16 cellular contexts compared by ENCODE assay signal in the genomic region with DNA sequence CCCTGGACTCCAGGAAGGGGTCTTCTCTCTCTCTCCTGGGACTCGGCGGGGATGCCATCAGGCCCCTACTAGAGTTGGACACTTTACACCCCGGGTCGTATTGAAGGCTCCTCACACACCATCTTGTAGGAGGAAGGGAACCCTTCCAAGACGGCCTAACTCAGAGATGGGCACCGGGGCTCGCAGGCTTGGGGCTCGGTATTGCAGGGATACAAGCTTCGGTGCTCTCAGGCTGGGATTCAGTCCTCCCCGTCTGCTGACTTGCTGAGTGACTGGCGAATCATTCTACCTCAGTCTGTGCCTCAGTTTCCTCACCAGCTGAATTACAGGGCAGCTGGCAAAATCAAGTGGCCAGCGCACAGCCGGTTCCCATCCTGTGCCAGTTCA. TPM values are rescaled to one million over a fixed set of nuclear protein-coding genes. Genes with fewer than 3 reads are reported as not detected.
DNase-seq lines count a peak whose midpoint lies in the region; ATAC-seq, FAIRE-seq and TF ChIP-seq lines count a peak whose summit lies in the region.
"Had no signal": no experiment of that assay in that cellular context is flagged by ENCODE, and none has a peak within 500 bp of the region (broad histone marks: within the 10 kb centered on the region; RNA-seq: fewer than 3 reads in every experiment).

No MANE protein-coding gene starts in this region.

- WGBS in K562 (ENCODE audit: insufficient coverage, low coverage, missing lambda C conversion rate), result 77% methylated on average over 11 of the region's 13 CpGs
- WGBS in mesenchymal stem cell, result 93% methylated on average over 11 of the region's 13 CpGs
- 66 to 73% methylated on average over 6 to 13 of the region's 13 CpGs for WGBS in testis, 2 donors

- POLR2A ChIA-PET in activated CD8-positive, alpha-beta T cell treated with anti-CD3 and anti-CD28 coated beads, Interleukin-2, amount 10 ng/mL, durations not matched to agents 7 days and 5 days (lab: Charles Lee), result no interaction called here
- POLR2A ChIA-PET in activated CD8-positive, alpha-beta T cell treated with anti-CD3 and anti-CD28 coated beads for 36 hours (lab: Charles Lee), result interaction anchor here (0.5 to 1.3 kb wide), 2 partner anchors 9 to 73 kb away, joined by 3 read pairs; no protein-coding TSS in a partner anchor
- POLR2A ChIA-PET in K562 (lab: Yijun Ruan, JAX), result interaction anchor here (0.6 to 1.3 kb wide), 6 partner anchors 10 to 312 kb away, joined by 3 to 4 read pairs (median 3); no protein-coding TSS in a partner anchor

- no peak overlapping the region for H4K91ac ChIP-seq in mesenchymal stem cell (ENCODE audit: low read length)

- no TSS peak for BruUV-seq in K562 (replicated peaks; lab: Mats Ljungman, UMichigan)

- DNase-seq in activated CD8-positive, alpha-beta T cell treated with anti-CD3 and anti-CD28 coated beads, Interleukin-2, amount 10 ng/mL, durations not matched to agents 7 days and 5 days, result no peak
- DNase-seq in activated CD8-positive, alpha-beta T cell treated with anti-CD3 and anti-CD28 coated beads for 36 hours, result no peak
- DNase-seq in K562 (ENCODE audit: extremely low read depth in 1 of 4, low spot score in 3 of 4) (no peak), mesenchymal stem cell (no peak), testis (no peak), activated gamma-delta T cell treated with Interleukin-2 at 50 U/mL for 16 hours (no peak), germinal center (ENCODE audit: low spot score) (no peak)
- no peak for DNase-seq in effector CD4-positive, alpha-beta T cell
- DNase-seq: ACHN; activated T-cell treated with anti-CD3 and anti-CD28 coated beads, Interleukin-2, amount 50 U/mL, for 24 hours; DMS79; NCI-H2227 treated with DMSO at 0.1 percent for 48 hours had no signal

- H3K36me3 ChIP-seq in K562 (ENCODE audit: control insufficient read depth, insufficient read depth, low read length) (peaks cover 59% of the 10 kb centered on the region; the same call in 2 of the 3 replicates), mesenchymal stem cell (ENCODE audit: control insufficient read depth in 1 of 2, insufficient read depth in 2 of 2, low read depth in 1 of 2, low read length in 2 of 2) (peaks cover 0 to 34% of the 10 kb centered on the region in 2 experiments), testis (ENCODE audit: low read depth, missing control alignments) (no peaks in the 10 kb centered on the region)

- H3K27ac ChIP-seq in K562 (ENCODE audit: extremely low read depth, low read depth, low read length), result peak overlapping the region; percentile 75
- H3K27ac ChIP-seq in mesenchymal stem cell (ENCODE audit: low read length, poor library complexity, severe bottlenecking), result no peak overlapping the region
- peak overlapping the region; percentile 24 to 50 for H3K27ac ChIP-seq in testis

- H4K8ac ChIP-seq in mesenchymal stem cell (ENCODE audit: low read length), result no peak overlapping the region

- no peak for ATAC-seq in activated CD8-positive, alpha-beta T cell treated with anti-CD3 and anti-CD28 coated beads, Interleukin-2, amount 10 ng/mL, durations not matched to agents 7 days and 5 days
- ATAC-seq in activated CD8-positive, alpha-beta T cell treated with anti-CD3 and anti-CD28 coated beads for 36 hours, result no peak
- no peak for ATAC-seq in K562

- intact Hi-C loops in activated CD8-positive, alpha-beta T cell treated with anti-CD3 and anti-CD28 coated beads for 36 hours (cut with micrococcal nuclease), result no loop called here
- intact Hi-C loops in K562 (cut with micrococcal nuclease) (no loop called here), testis (cut with DNase I; ENCODE audit: low total_unique reads) (no loop called here)

- no peaks in the 10 kb centered on the region for H3K27me3 Mint-ChIP-seq in activated CD8-positive, alpha-beta T cell treated with anti-CD3 and anti-CD28 coated beads, Interleukin-2, amount 10 ng/mL, durations not matched to agents 7 days and 5 days (ENCODE audit: low read depth)
- no peaks in the 10 kb centered on the region for H3K27me3 Mint-ChIP-seq in activated CD8-positive, alpha-beta T cell treated with anti-CD3 and anti-CD28 coated beads for 36 hours
- H3K27me3 Mint-ChIP-seq: activated T-cell treated with anti-CD3 and anti-CD28 coated beads, Interleukin-2, amount 50 U/mL, for 24 hours had no signal

- no peak overlapping the region for H3K14ac ChIP-seq in mesenchymal stem cell (ENCODE audit: low read length in 2 of 2)

- H2BK12ac ChIP-seq in mesenchymal stem cell (ENCODE audit: low read length in 2 of 2), result no peak overlapping the region

- no peaks in the 10 kb centered on the region for H3K27me3 ChIP-seq in K562 (ENCODE audit: control insufficient read depth in 2 of 2, insufficient read depth in 2 of 2, low read length in 2 of 2)
- no peaks in the 10 kb centered on the region for H3K27me3 ChIP-seq in mesenchymal stem cell (ENCODE audit: control insufficient read depth in 1 of 2, insufficient read depth in 1 of 2, low read length in 2 of 2)
- no peaks in the 10 kb centered on the region for H3K27me3 ChIP-seq in testis

- 0 out of 2 replicates have a peak, but pooled peaks cover 7% of the 10 kb centered on the region for H4K20me1 ChIP-seq in K562 (replicated peaks; ENCODE audit: control insufficient read depth, insufficient read depth, low read length)

- no peak for TF ChIP-seq RAD21 in K562 (CRISPR knock-in tag; conservative IDR thresholded peaks at IDR 0.05 in 1 of 2, IDR thresholded peaks at IDR 0.05 in 1 of 2)

- no peak overlapping the region for H3K18ac ChIP-seq in mesenchymal stem cell (ENCODE audit: low read depth in 1 of 2, low read length in 2 of 2)

- CTCF ChIA-PET in activated CD8-positive, alpha-beta T cell treated with anti-CD3 and anti-CD28 coated beads, Interleukin-2, amount 10 ng/mL, durations not matched to agents 7 days and 5 days (lab: Charles Lee), result interaction anchor here (1.1 kb wide), 1 partner anchor 11 kb away, joined by 3 read pairs; no protein-coding TSS in a partner anchor
- CTCF ChIA-PET in activated CD8-positive, alpha-beta T cell treated with anti-CD3 and anti-CD28 coated beads for 36 hours (lab: Charles Lee), result no interaction called here
- CTCF ChIA-PET in K562 (lab: Yijun Ruan, JAX; ENCODE audit: low intra/inter-chr PET ratio), result no interaction called here

- H3K4me2 ChIP-seq in K562 (ENCODE audit: insufficient read depth, low read length) (peak overlapping the region; percentile 65), mesenchymal stem cell (ENCODE audit: low read length, poor library complexity, severe bottlenecking) (no peak overlapping the region)

- in situ Hi-C loops in K562 (cut with MboI), result no loop called here

- H3K23ac ChIP-seq in mesenchymal stem cell (ENCODE audit: low read length in 2 of 2), result no peak overlapping the region

- TF ChIP-seq CTCF in activated CD8-positive, alpha-beta T cell treated with anti-CD3 and anti-CD28 coated beads for 36 hours (IDR thresholded peaks at IDR 0.05), result no peak
- no peak for TF ChIP-seq CTCF in K562 (IDR thresholded peaks at IDR 0.05 in 2 of 3, conservative IDR thresholded peaks at IDR 0.05 in 1 of 3; ENCODE audit: insufficient read depth in 2 of 3, low read depth in 1 of 3, low read length in 3 of 3)
- no peak for TF ChIP-seq CTCF in testis (IDR thresholded peaks at IDR 0.05)

- no peak overlapping the region for H3K4ac ChIP-seq in mesenchymal stem cell (ENCODE audit: low read depth in 1 of 2, low read length in 2 of 2)

- peaks cover 49% of the 10 kb centered on the region for H3K79me1 ChIP-seq in mesenchymal stem cell (replicated peaks; ENCODE audit: low read length, poor library complexity, severe bottlenecking)

- peak overlapping the region; percentile 15 for H2BK15ac ChIP-seq in mesenchymal stem cell (ENCODE audit: low read depth, poor library complexity, severe bottlenecking)

- peak overlapping the region; percentile 27; the same call in 1 of the 2 replicates for H3K4me3 ChIP-seq in K562
- peak overlapping the region in 1 of 2 experiments; percentile 58 for H3K4me3 ChIP-seq in mesenchymal stem cell (ENCODE audit: insufficient read depth in 1 of 2, low read depth in 1 of 2, low read length in 2 of 2)
- no peak overlapping the region for H3K4me3 ChIP-seq in testis

- H3K9me3 Mint-ChIP-seq in activated CD8-positive, alpha-beta T cell treated with anti-CD3 and anti-CD28 coated beads, Interleukin-2, amount 10 ng/mL, durations not matched to agents 7 days and 5 days (ENCODE audit: insufficient read depth), result no peaks in the 10 kb centered on the region
- no peaks in the 10 kb centered on the region for H3K9me3 Mint-ChIP-seq in activated CD8-positive, alpha-beta T cell treated with anti-CD3 and anti-CD28 coated beads for 36 hours
- H3K9me3 Mint-ChIP-seq: activated T-cell treated with anti-CD3 and anti-CD28 coated beads, Interleukin-2, amount 50 U/mL, for 24 hours had no signal

- TF ChIP-seq EP300 in K562 (IDR thresholded peaks at IDR 0.05; ENCODE audit: low read length), result no peak

- no peaks in the 10 kb centered on the region for H3K9me3 ChIP-seq in K562 (replicated peaks; ENCODE audit: control insufficient read depth, insufficient read depth, low read depth, low read length)
- H3K9me3 ChIP-seq in mesenchymal stem cell (ENCODE audit: control insufficient read depth, low read length), result no peaks in the 10 kb centered on the region
- no peaks in the 10 kb centered on the region for H3K9me3 ChIP-seq in testis

- peaks cover 14 to 40% of the 10 kb centered on the region in 2 experiments for H3K4me1 ChIP-seq in K562 (replicated peaks in 1 of 2; ENCODE audit: control insufficient read depth in 2 of 2, insufficient read depth in 2 of 2, low read length in 2 of 2)
- H3K4me1 ChIP-seq in mesenchymal stem cell (ENCODE audit: control insufficient read depth, insufficient read depth, low read depth, low read length), result peaks cover 20% of the 10 kb centered on the region
- H3K4me1 ChIP-seq in testis, result peaks cover 20% of the 10 kb centered on the region

- no peaks in the 10 kb centered on the region for H3K9me1 ChIP-seq in K562 (ENCODE audit: control insufficient read depth, insufficient read depth, low read length)

- peak overlapping the region; percentile 77 for H3K27ac Mint-ChIP-seq in activated CD8-positive, alpha-beta T cell treated with anti-CD3 and anti-CD28 coated beads, Interleukin-2, amount 10 ng/mL, durations not matched to agents 7 days and 5 days
- H3K27ac Mint-ChIP-seq in activated CD8-positive, alpha-beta T cell treated with anti-CD3 and anti-CD28 coated beads for 36 hours, result no peak overlapping the region

- TF ChIP-seq POLR2A in K562 (conservative IDR thresholded peaks at IDR 0.05) (no peak; the same call in 1 of the 2 replicates), testis (IDR thresholded peaks at IDR 0.05) (no peak)

- H3K4me1 Mint-ChIP-seq in activated CD8-positive, alpha-beta T cell treated with anti-CD3 and anti-CD28 coated beads, Interleukin-2, amount 10 ng/mL, durations not matched to agents 7 days and 5 days (ENCODE audit: low read depth), result peaks cover 30% of the 10 kb centered on the region
- H3K4me1 Mint-ChIP-seq in activated CD8-positive, alpha-beta T cell treated with anti-CD3 and anti-CD28 coated beads for 36 hours (ENCODE audit: low read depth), result peaks cover 21% of the 10 kb centered on the region

- H2AK5ac ChIP-seq in mesenchymal stem cell (ENCODE audit: low read length, severe bottlenecking), result no peak overlapping the region

- peaks cover 36% of the 10 kb centered on the region for H3K79me2 ChIP-seq in K562 (ENCODE audit: control insufficient read depth, insufficient read depth, low read length)

- FAIRE-seq in K562 (lab: Jason Lieb, UNC), result no peak
- FAIRE-seq: GM12891, GM19239, RCC 7860, TTC549 had no signal

- no peak overlapping the region for H2BK120ac ChIP-seq in mesenchymal stem cell (ENCODE audit: low read depth, low read length)

- H3K4me3 Mint-ChIP-seq in activated CD8-positive, alpha-beta T cell treated with anti-CD3 and anti-CD28 coated beads, Interleukin-2, amount 10 ng/mL, durations not matched to agents 7 days and 5 days, result peak overlapping the region; percentile 54
- no peak overlapping the region for H3K4me3 Mint-ChIP-seq in activated CD8-positive, alpha-beta T cell treated with anti-CD3 and anti-CD28 coated beads for 36 hours
- H3K4me3 Mint-ChIP-seq: activated T-cell treated with anti-CD3 and anti-CD28 coated beads, Interleukin-2, amount 50 U/mL, for 24 hours had no signal

- H2BK5ac ChIP-seq in mesenchymal stem cell (ENCODE audit: low read depth, low read length, poor library complexity, severe bottlenecking), result no peak overlapping the region

- H2AFZ ChIP-seq in K562 (ENCODE audit: low read depth, low read length) (peak overlapping the region; percentile 32; the same call in 1 of the 2 replicates), mesenchymal stem cell (ENCODE audit: low read depth, low read length) (no peak overlapping the region)

- H3K36me3 Mint-ChIP-seq in activated CD8-positive, alpha-beta T cell treated with anti-CD3 and anti-CD28 coated beads, Interleukin-2, amount 10 ng/mL, durations not matched to agents 7 days and 5 days (ENCODE audit: low read depth), result peaks cover 13% of the 10 kb centered on the region
- H3K36me3 Mint-ChIP-seq in activated CD8-positive, alpha-beta T cell treated with anti-CD3 and anti-CD28 coated beads for 36 hours (ENCODE audit: low read depth), result peaks cover 12% of the 10 kb centered on the region

- peak overlapping the region; percentile 49 to 88 for H3K9ac ChIP-seq in K562 (ENCODE audit: insufficient read depth in 1 of 2, low read depth in 2 of 2, low read length in 2 of 2)
- no peak overlapping the region for H3K9ac ChIP-seq in mesenchymal stem cell (ENCODE audit: low read length)

RNA-seq across cellular contexts. Expression of a gene that starts 0.4 kb away (rescaled TPM):
- total RNA-seq in activated CD8-positive, alpha-beta T cell treated with anti-CD3 and anti-CD28 coated beads, Interleukin-2, amount 10 ng/mL, durations not matched to agents 7 days and 5 days, result 10 to 100 TPM in 1 of 2 experiments, 1 to 10 TPM in 1; 9.6 to 11.7 TPM
- total RNA-seq in activated CD8-positive, alpha-beta T cell treated with anti-CD3 and anti-CD28 coated beads for 36 hours, result 1 to 10 TPM; 6.9 to 7.3 TPM
- 41.4 and 49.7 TPM in 2 replicates for total RNA-seq in K562 (2011; cell fraction: chromatin; rRNA removed; ENCODE audit: low replicate concordance)
- total RNA-seq in K562 (2011; cell fraction: nucleolus; rRNA removed), result 19.3 and 20.3 TPM in 2 replicates
- 29.4 and 47.2 TPM in 2 replicates for total RNA-seq in K562 (2011; cell fraction: nucleoplasm; rRNA removed)
- total RNA-seq in K562 (2014; rRNA removed), result 7.6 and 8.7 TPM in 2 replicates
- 15.5 and 19.8 TPM in 2 replicates for total RNA-seq in K562 (2014; rRNA removed; fragmentation: Illumina TruSeq; extraction: Trizol)
- 16.7 and 17.4 TPM in 2 replicates for total RNA-seq in K562 (2015; rRNA removed; fragmentation: Illumina TruSeq; extraction: Trizol)
- 6.3 and 6.5 TPM in 2 replicates for total RNA-seq in K562 (2021)
- 16.9 and 18.2 TPM in 2 replicates for polyA plus RNA-seq in K562 (2011; rRNA removed)
- 2.6 and 3.5 TPM in 2 replicates for polyA plus RNA-seq in K562 (2011; cell fraction: cytosol; rRNA removed)
- polyA plus RNA-seq in K562 (2011; cell fraction: nucleus; rRNA removed), result 11.0 and 16.7 TPM in 2 replicates
- 6.4 and 11.6 TPM in 2 replicates for polyA plus RNA-seq in K562 (2012)
- polyA plus RNA-seq in K562 (2014; fragmentation: Illumina TruSeq; extraction: Trizol), result 20.8 and 24.4 TPM in 2 replicates
- 1 to 10 TPM; 2.8 to 3.8 TPM for polyA plus RNA-seq in K562 (2014; fragmentation: Nextera tagmentation; extraction: Ambion mirVana)
- polyA plus RNA-seq in K562 (2014; rRNA removed), result 15.6 and 30.6 TPM in 2 replicates
- 6.1 and 7.6 TPM in 2 replicates for polyA minus RNA-seq in K562 (2011; rRNA and poly(A)+ RNA removed)
- 0.73 and 1.2 TPM in 2 replicates for polyA minus RNA-seq in K562 (2011; cell fraction: cytosol; rRNA and poly(A)+ RNA removed)
- polyA minus RNA-seq in K562 (2011; cell fraction: nucleus; rRNA and poly(A)+ RNA removed), result 3.6 and 6.1 TPM in 2 replicates
- polyA plus RNA-seq in mesenchymal stem cell (2013, experiment 1 of 2), result 5.0 TPM
- polyA plus RNA-seq in mesenchymal stem cell (2013, experiment 2 of 2), result 3.7 TPM
- total RNA-seq in testis, result 10 to 100 TPM in 1 of 2 donors, 1 to 10 TPM in 1; 6.8 to 10.4 TPM
- 10.5 TPM for polyA plus RNA-seq in testis (ENCODE audit: insufficient read depth, low read depth, low replicate concordance)

RNA-seq across cellular contexts. Expression of a gene that starts 24.0 kb away (rescaled TPM):
- 10 to 100 TPM; 64.5 to 69.7 TPM for total RNA-seq in activated CD8-positive, alpha-beta T cell treated with anti-CD3 and anti-CD28 coated beads, Interleukin-2, amount 10 ng/mL, durations not matched to agents 7 days and 5 days
- 10 to 100 TPM; 43.1 to 47.2 TPM for total RNA-seq in activated CD8-positive, alpha-beta T cell treated with anti-CD3 and anti-CD28 coated beads for 36 hours
- total RNA-seq in K562 (2011; cell fraction: chromatin; rRNA removed; ENCODE audit: low replicate concordance), result 161 and 267 TPM in 2 replicates
- total RNA-seq in K562 (2011; cell fraction: nucleolus; rRNA removed), result 171 and 189 TPM in 2 replicates
- 182 and 254 TPM in 2 replicates for total RNA-seq in K562 (2011; cell fraction: nucleoplasm; rRNA removed)
- 25.8 and 32.5 TPM in 2 replicates for total RNA-seq in K562 (2014; rRNA removed)
- total RNA-seq in K562 (2014; rRNA removed; fragmentation: Illumina TruSeq; extraction: Trizol), result 22.3 and 24.8 TPM in 2 replicates
- 34.8 and 39.3 TPM in 2 replicates for total RNA-seq in K562 (2015; rRNA removed; fragmentation: Illumina TruSeq; extraction: Trizol)
- 51.6 and 53.3 TPM in 2 replicates for total RNA-seq in K562 (2021)
- 46.0 and 47.3 TPM in 2 replicates for polyA plus RNA-seq in K562 (2011; rRNA removed)
- 70.0 and 134 TPM in 2 replicates for polyA plus RNA-seq in K562 (2011; cell fraction: cytosol; rRNA removed)
- 68.6 and 106 TPM in 2 replicates for polyA plus RNA-seq in K562 (2011; cell fraction: nucleus; rRNA removed)
- 36.7 and 38.9 TPM in 2 replicates for polyA plus RNA-seq in K562 (2012)
- polyA plus RNA-seq in K562 (2014; fragmentation: Illumina TruSeq; extraction: Trizol), result 42.6 and 49.8 TPM in 2 replicates
- polyA plus RNA-seq in K562 (2014; fragmentation: Nextera tagmentation; extraction: Ambion mirVana), result under 1 TPM; 0.71 to 0.77 TPM
- 47.5 and 60.1 TPM in 2 replicates for polyA plus RNA-seq in K562 (2014; rRNA removed)
- polyA minus RNA-seq in K562 (2011; rRNA and poly(A)+ RNA removed), result 60.0 and 111 TPM in 2 replicates
- polyA minus RNA-seq in K562 (2011; cell fraction: cytosol; rRNA and poly(A)+ RNA removed), result 26.9 and 47.0 TPM in 2 replicates
- 38.7 and 49.0 TPM in 2 replicates for polyA minus RNA-seq in K562 (2011; cell fraction: nucleus; rRNA and poly(A)+ RNA removed)
- polyA plus RNA-seq in mesenchymal stem cell (2013, experiment 1 of 2), result 23.5 TPM
- 23.2 TPM for polyA plus RNA-seq in mesenchymal stem cell (2013, experiment 2 of 2)
- total RNA-seq in testis, result 10 to 100 TPM; 39.7 to 58.8 TPM
- polyA plus RNA-seq in testis (ENCODE audit: insufficient read depth, low read depth, low replicate concordance), result 23.3 TPM
